In genomic region chr16:20734782-20735181, GRCh38 we compare ENCODE assay signal across 14 cellular contexts. TPM values are rescaled to one million over a fixed set of nuclear protein-coding genes. Genes with fewer than 3 reads are reported as not detected.
"Had no signal": no experiment of that assay in that cellular context is flagged by ENCODE, and none has a peak within 500 bp of the region (broad histone marks: within the 10 kb centered on the region; RNA-seq: fewer than 3 reads in every experiment).

No MANE protein-coding gene starts in this region.

- H3K9me3 ChIP-seq: spleen, suprapubic skin, uterus had no signal

- H3K27ac Mint-ChIP-seq: stimulated activated naive B cell treated with anti-CD40 and anti-IgM and Interleukin-4, amounts not matched to agents 10 μg/mL and 1 μg/mL and 100 μg/mL, for 72 hours had no signal

- H3K4me3 ChIP-seq: body of pancreas, SK-N-MC, spleen, suprapubic skin, uterus had no signal

- H3K4me3 Mint-ChIP-seq: activated T-cell treated with anti-CD3 and anti-CD28 coated beads, Interleukin-2, amount 50 U/mL, for 4 hours; natural killer cell; stimulated activated naive B cell treated with anti-CD40 and anti-IgM and Interleukin-4, amounts not matched to agents 10 μg/mL and 1 μg/mL and 100 μg/mL, for 72 hours had no signal

- H3K27me3 Mint-ChIP-seq: stimulated activated naive B cell treated with anti-CD40 and anti-IgM and Interleukin-4, amounts not matched to agents 10 μg/mL and 1 μg/mL and 100 μg/mL, for 72 hours had no signal

- H3K27ac ChIP-seq: SK-N-MC, spleen, suprapubic skin, VCaP had no signal

- H3K9me3 Mint-ChIP-seq: activated T-cell treated with anti-CD3 and anti-CD28 coated beads, Interleukin-2, amount 50 U/mL, for 4 hours; natural killer cell; stimulated activated naive B cell treated with anti-CD40 and anti-IgM and Interleukin-4, amounts not matched to agents 10 μg/mL and 1 μg/mL and 100 μg/mL, for 72 hours had no signal

- H3K27me3 ChIP-seq: body of pancreas, spleen, suprapubic skin, uterus had no signal

- DNase-seq: activated gamma-delta T cell; activated T-cell treated with anti-CD3 and anti-CD28 coated beads, Interleukin-2, amount 50 U/mL, for 4 hours; body of pancreas; natural killer cell; posterior cingulate gyrus; right cardiac atrium; spleen; stimulated activated CD4-positive, alpha-beta T cell treated with anti-CD3 and anti-CD28 coated beads, Interleukin-1b, Interleukin-23, amount 100 ng/mL, for 48 hours; stimulated activated naive B cell treated with anti-CD40 and anti-IgM and Interleukin-4, amounts not matched to agents 10 μg/mL and 1 μg/mL and 100 μg/mL, for 72 hours; uterus had no signal

- H3K36me3 ChIP-seq: uterus had no signal

- ATAC-seq: body of pancreas; natural killer cell; right cardiac atrium; stimulated activated naive B cell treated with anti-CD40 and anti-IgM and Interleukin-4, amounts not matched to agents 10 μg/mL and 1 μg/mL and 100 μg/mL, for 72 hours had no signal

RNA-seq across cellular contexts. Expression of gene ACSM1, which starts 37.3 kb away (rescaled TPM):
- total RNA-seq: activated CD8-positive, alpha-beta memory T cell treated with anti-CD3 and anti-CD28 coated beads for 36 hours; activated T-cell treated with anti-CD3 and anti-CD28 coated beads, Interleukin-2, amount 50 U/mL, for 4 hours had no signal
